Comparison of ENCODE assay signal across 9 cellular contexts in the genomic region with DNA sequence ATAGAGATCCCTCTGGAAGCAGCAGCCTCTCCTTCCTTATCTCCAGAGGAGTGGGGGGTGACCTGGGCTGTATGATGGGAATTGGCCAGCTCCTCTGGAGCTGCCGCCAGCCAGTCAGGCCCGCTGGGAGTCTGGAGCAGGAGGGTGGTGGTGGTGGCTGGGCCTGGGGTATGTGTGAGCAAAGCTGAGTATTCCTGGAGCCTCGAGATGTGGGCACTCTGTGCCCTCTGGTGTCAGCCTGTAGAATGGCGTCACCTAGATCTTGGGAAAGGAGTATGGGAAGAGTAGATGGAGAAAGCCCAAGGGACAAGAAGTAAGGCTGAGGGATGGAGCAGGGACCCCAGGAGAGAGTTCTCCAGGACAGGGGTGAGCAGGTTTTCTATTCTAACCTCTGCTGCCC. TPM values are rescaled to one million over a fixed set of nuclear protein-coding genes. Genes with fewer than 3 reads are reported as not detected.
A peak's percentile ranks its signal among the peaks of the same experiment; 100 is the strongest.
DNase-seq lines count a peak whose midpoint lies in the region; ATAC-seq and TF ChIP-seq lines count a peak whose summit lies in the region.
"Had no signal": no experiment of that assay in that cellular context is flagged by ENCODE, and none has a peak within 500 bp of the region (broad histone marks: within the 10 kb centered on the region; RNA-seq: fewer than 3 reads in every experiment).

No MANE protein-coding gene starts in this region.

- H3K4me2 ChIP-seq in Loucy (ENCODE audit: low read depth, low read length, poor library complexity, severe bottlenecking) (no peak overlapping the region), osteoblast (ENCODE audit: insufficient read depth, low read length) (no peak overlapping the region)

- H3K4me3 ChIP-seq in Loucy (ENCODE audit: low read length, poor library complexity, severe bottlenecking) (no peak overlapping the region), brain microvascular endothelial cell (ENCODE audit: low read depth, low read length) (no peak overlapping the region), osteoblast (ENCODE audit: insufficient read depth, low read length) (no peak overlapping the region)

- no peaks in the 10 kb centered on the region for H3K9me3 ChIP-seq in Loucy (ENCODE audit: insufficient read depth, low read depth, low read length)
- H3K9me3 ChIP-seq in osteoblast (ENCODE audit: low read depth, low read length): no peaks in the 10 kb centered on the region

- in situ Hi-C loops in brain microvascular endothelial cell (cut with HindIII; ENCODE audit: low pct_ligation_motif_present, low sequenced_read_pairs): no loop called here

- H2AFZ ChIP-seq in Loucy (ENCODE audit: low read length) (no peak overlapping the region), osteoblast (ENCODE audit: low read length) (no peak overlapping the region)

- H3K4me1 ChIP-seq in Loucy (ENCODE audit: insufficient read depth, low read length, poor library complexity, severe bottlenecking): peaks cover 5% of the 10 kb centered on the region
- H3K4me1 ChIP-seq in osteoblast (ENCODE audit: insufficient read depth, low read length): no peaks in the 10 kb centered on the region

- ATAC-seq in GM19328 (IDR thresholded peaks at IDR 0.05; ENCODE audit: unreplicated experiment): no peak

- TF ChIP-seq CTCF in Loucy (conservative IDR thresholded peaks at IDR 0.05; ENCODE audit: low read length): peak; percentile 59
- peak; percentile 71 for TF ChIP-seq CTCF in brain microvascular endothelial cell (IDR thresholded peaks at IDR 0.05; ENCODE audit: low read depth, low read length, missing control alignments)
- TF ChIP-seq CTCF in osteoblast (IDR thresholded peaks at IDR 0.05; ENCODE audit: extremely low read depth, low read depth, low read length): peak; percentile 54

- no peaks in the 10 kb centered on the region for H3F3A ChIP-seq in Loucy (ENCODE audit: low read depth)

- H4K20me1 ChIP-seq in Loucy (ENCODE audit: insufficient read depth, low read length, poor library complexity, severe bottlenecking) (no peaks in the 10 kb centered on the region), osteoblast (ENCODE audit: insufficient read depth, low read length) (no peaks in the 10 kb centered on the region)

- H3K9ac ChIP-seq in Loucy (ENCODE audit: low read depth, low read length, poor library complexity, severe bottlenecking): no peak overlapping the region

- no peaks in the 10 kb centered on the region for H3K79me2 ChIP-seq in Loucy (ENCODE audit: insufficient read depth, low read length)
- H3K79me2 ChIP-seq in osteoblast (ENCODE audit: insufficient read depth, low read length): no peaks in the 10 kb centered on the region

- H3K27me3 ChIP-seq in Loucy (ENCODE audit: insufficient read depth, low read length, poor library complexity, severe bottlenecking) (no peaks in the 10 kb centered on the region), brain microvascular endothelial cell (replicated peaks) (no peaks in the 10 kb centered on the region), osteoblast (ENCODE audit: insufficient read depth, low read length) (peaks cover 6% of the 10 kb centered on the region)

- DNase-seq in NCI-H446 (lab: John Stamatoyannopoulos, UW) (peak; percentile 1 to 54), NCI-H446 treated with DMSO at 0.1 percent for 48 hours (lab: John Stamatoyannopoulos, UW) (no peak), brain microvascular endothelial cell (no peak), osteoblast (ENCODE audit: insufficient read length, low spot score, missing footprints) (peak; percentile 94)
- DNase-seq in stimulated activated naive CD4-positive, alpha-beta T cell treated with Interleukin-2 at 50 U/mL for 16 hours (lab: John Stamatoyannopoulos, UW): no peak
- DNase-seq in stimulated activated CD4-positive, alpha-beta T cell treated with anti-CD3 and anti-CD28 coated beads, Interleukin-12 subunit alpha, Interleukin-12 subunit beta, amount 100 ng/mL, for 4 hours: no peak
- DNase-seq: CD4-positive, alpha-beta T cell had no signal

- H3K36me3 ChIP-seq in Loucy (ENCODE audit: insufficient read depth, low read length) (no peaks in the 10 kb centered on the region), brain microvascular endothelial cell (replicated peaks) (no peaks in the 10 kb centered on the region), osteoblast (ENCODE audit: insufficient read depth, low read length) (no peaks in the 10 kb centered on the region)

- no peak overlapping the region for H3K27ac ChIP-seq in brain microvascular endothelial cell
- no peak overlapping the region for H3K27ac ChIP-seq in osteoblast (ENCODE audit: low read depth, low read length)

- H3K9me2 ChIP-seq in Loucy (replicated peaks; ENCODE audit: low read depth, low read length): no peaks in the 10 kb centered on the region

RNA-seq across cellular contexts. Expression of gene VANGL2, which starts 16.0 kb away (rescaled TPM):
- total RNA-seq in osteoblast: under 0.01 TPM in 1 of 2 replicates, not detected in the other
- total RNA-seq: CD4-positive, alpha-beta T cell had no signal

RNA-seq across cellular contexts. Expression of gene NHLH1, which starts 49.5 kb away (rescaled TPM):
- total RNA-seq in osteoblast: under 0.01 TPM in 1 of 2 replicates, not detected in the other

Comparison
In these comparisons a context has a peak if more than half of its experiments do, and no peak if none do; other contexts are left out.
1. DNase-seq: peak in NCI-H446 (2 of 2) and osteoblast (single experiment); none in NCI-H446 treated with DMSO at 0.1 percent for 48 hours (single experiment), brain microvascular endothelial cell (single experiment), stimulated activated naive CD4-positive, alpha-beta T cell treated with Interleukin-2 at 50 U/mL for 16 hours (single experiment) and stimulated activated CD4-positive, alpha-beta T cell treated with anti-CD3 and anti-CD28 coated beads, Interleukin-12 subunit alpha, Interleukin-12 subunit beta, amount 100 ng/mL, for 4 hours (single experiment).
2. Peak in every context shown above with its lines, with median percentiles within 50 percentile points of each other: CTCF ChIP-seq.